ENCODE assay signal across 18 cellular contexts in the genomic region with DNA sequence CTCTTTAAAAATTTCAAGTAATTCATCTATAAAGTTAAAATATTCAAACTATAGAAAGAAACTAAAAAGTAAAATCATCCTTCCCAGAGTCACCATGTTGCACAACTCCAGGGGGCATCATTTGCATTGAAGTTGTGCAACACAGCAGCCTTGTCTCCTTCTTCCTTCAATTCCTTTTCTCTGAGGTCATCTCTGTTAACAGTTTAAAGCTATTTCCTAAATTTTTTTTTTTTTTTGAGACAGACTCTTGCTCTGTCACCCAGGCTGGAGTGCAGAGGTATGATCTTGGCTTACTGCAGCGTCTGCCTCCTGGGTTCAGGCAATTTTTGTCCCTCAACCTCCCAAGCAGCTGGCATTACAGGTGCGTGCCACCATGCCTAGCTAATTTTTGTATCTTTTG.
DNase-seq lines count a peak whose midpoint lies in the region; FAIRE-seq and TF ChIP-seq lines count a peak whose summit lies in the region.
"Had no signal": no experiment of that assay in that cellular context is flagged by ENCODE, and none has a peak within 500 bp of the region (broad histone marks: within the 10 kb centered on the region; RNA-seq: fewer than 3 reads in every experiment).

No MANE protein-coding gene starts in this region.

- H3K27me3 ChIP-seq in adipocyte (replicated peaks; ENCODE audit: control insufficient read depth, insufficient read depth, low read length): peaks cover 5% of the 10 kb centered on the region

- TF ChIP-seq RAD21 in Ishikawa (IDR thresholded peaks at IDR 0.05; ENCODE audit: low read depth): no peak

- TF ChIP-seq EP300 in Ishikawa (IDR thresholded peaks at IDR 0.05; ENCODE audit: borderline replicate concordance): no peak

- no peaks in the 10 kb centered on the region for H3K9me3 ChIP-seq in adipocyte (ENCODE audit: control insufficient read depth, low read length)
- H3K9me3 ChIP-seq: gastrocnemius medialis, transverse colon had no signal

- no peak for TF ChIP-seq CTCF in D721Med (IDR thresholded peaks at IDR 0.05; ENCODE audit: insufficient read depth, missing control alignments)

- peaks cover 20% of the 10 kb centered on the region for H3K4me1 ChIP-seq in adipocyte (ENCODE audit: control insufficient read depth, insufficient read depth, low read length)
- H3K4me1 ChIP-seq: gastrocnemius medialis, transverse colon had no signal

- H3K9ac ChIP-seq in adipocyte (ENCODE audit: low read length): no peak overlapping the region

- H3K4me3 ChIP-seq in adipocyte (ENCODE audit: low read length): no peak overlapping the region
- H3K4me3 ChIP-seq: gastrocnemius medialis, transverse colon had no signal

- FAIRE-seq in D721Med (lab: Jason Lieb, UNC): no peak
- FAIRE-seq: H54 had no signal

- DNase-seq in EH (ENCODE audit: low read depth): peak; percentile 60
- peak; percentile 52 for DNase-seq in adipocyte (ENCODE audit: low read depth)
- peak; percentile 31 for DNase-seq in iris pigment epithelial cell (ENCODE audit: low read depth)
- DNase-seq in stimulated activated CD4-positive, alpha-beta T cell treated with anti-CD3 and anti-CD28 coated beads, Interleukin-12 subunit alpha, Interleukin-12 subunit beta, amount 100 ng/mL, for 4 hours: no peak
- no peak for DNase-seq in D721Med (ENCODE audit: insufficient read length, low spot score)
- DNase-seq in NCI-H2196 treated with DMSO at 0.1 percent for 48 hours (lab: John Stamatoyannopoulos, UW; ENCODE audit: unreplicated experiment): no peak
- DNase-seq: activated CD4-positive, alpha-beta memory T cell treated with anti-CD3 and anti-CD28 coated beads, Interleukin-2, amount 10 ng/mL, durations not matched to agents 7 days and 5 days; effector CD8-positive, alpha-beta T cell; gastrocnemius medialis; naive B cell; NCI-H1930; NCI-H524 treated with DMSO at 0.1 percent for 48 hours; posterior cingulate gyrus; stimulated activated naive B cell treated with anti-CD40 and anti-IgM and Interleukin-4, amounts not matched to agents 10 μg/mL and 1 μg/mL and 100 μg/mL, for 72 hours; SW 1271; transverse colon had no signal

- no peaks in the 10 kb centered on the region for H3K36me3 ChIP-seq in adipocyte (ENCODE audit: control insufficient read depth, insufficient read depth, low read length, severe bottlenecking)
- H3K36me3 ChIP-seq: gastrocnemius medialis, transverse colon had no signal

TF ChIP-seq in Ishikawa, 13 proteins besides CTCF, POLR2A, EP300 and RAD21:
- TF ChIP-seq YY1 (IDR thresholded peaks at IDR 0.05; ENCODE audit: low read depth) (no peak), CEBPB (IDR thresholded peaks at IDR 0.05) (peak; percentile 75)

Comparison
In these comparisons a context has a peak if more than half of its experiments do, and no peak if none do; other contexts are left out.
1. DNase-seq: peak in EH (single experiment), adipocyte (single experiment) and iris pigment epithelial cell (single experiment); none in stimulated activated CD4-positive, alpha-beta T cell treated with anti-CD3 and anti-CD28 coated beads, Interleukin-12 subunit alpha, Interleukin-12 subunit beta, amount 100 ng/mL, for 4 hours (single experiment), D721Med (single experiment) and NCI-H2196 treated with DMSO at 0.1 percent for 48 hours (single experiment).